In genomic region chr14:92595267-92595666, GRCh38 we compare ENCODE assay signal across 28 cellular contexts.
DNase-seq lines count a peak whose midpoint lies in the region; ATAC-seq and TF ChIP-seq lines count a peak whose summit lies in the region.
"Had no signal": no experiment of that assay in that cellular context is flagged by ENCODE, and none has a peak within 500 bp of the region (broad histone marks: within the 10 kb centered on the region; RNA-seq: fewer than 3 reads in every experiment).

No MANE protein-coding gene starts in this region.

- no peaks in the 10 kb centered on the region for H3K27me3 Mint-ChIP-seq in natural killer cell treated with Interleukin-12 subunit alpha and Interleukin-12 subunit beta and Interleukin-15 and Interleukin-18, amount 100 ng/mL, for 72 hours
- no peaks in the 10 kb centered on the region for H3K27me3 Mint-ChIP-seq in natural killer cell (ENCODE audit: low read depth in 2 of 2)
- H3K27me3 Mint-ChIP-seq in activated T-helper 17 cell treated with anti-CD3 and anti-CD28 coated beads, Interleukin-2, amount 50 U/mL, for 72 hours, result no peaks in the 10 kb centered on the region
- H3K27me3 Mint-ChIP-seq: CD4-positive, alpha-beta T cell had no signal

- no peak overlapping the region for H3K4me3 Mint-ChIP-seq in natural killer cell treated with Interleukin-12 subunit alpha and Interleukin-12 subunit beta and Interleukin-15 and Interleukin-18, amount 100 ng/mL, for 72 hours
- no peak overlapping the region for H3K4me3 Mint-ChIP-seq in natural killer cell
- H3K4me3 Mint-ChIP-seq in activated T-helper 17 cell treated with anti-CD3 and anti-CD28 coated beads, Interleukin-2, amount 50 U/mL, for 72 hours, result no peak overlapping the region
- H3K4me3 Mint-ChIP-seq: CD4-positive, alpha-beta T cell; HFFc6 had no signal

- DNase-seq in natural killer cell treated with Interleukin-12 subunit alpha and Interleukin-12 subunit beta and Interleukin-15 and Interleukin-18, amount 100 ng/mL, for 72 hours (ENCODE audit: low spot score), result no peak
- DNase-seq in natural killer cell (no peak), GM13977 (ENCODE audit: low spot score) (no peak), GM10248 (ENCODE audit: extremely low spot score) (no peak)
- DNase-seq: AML-193; CD4-positive, alpha-beta T cell; COR-L47; GOT3; HFFc6; Kasumi-1; NCI-H1092 treated with DMSO at 0.1 percent for 48 hours; NCI-H1436; NCI-H187; NCI-H2081 treated with DMSO at 0.1 percent for 48 hours; NCI-H2171; NCI-H226; NCI-H510A; NCI-H69; SHP77 had no signal

- peak overlapping the region; percentile 4 for H3K27ac ChIP-seq in neutrophil
- H3K27ac ChIP-seq: BLaER1 treated with 17β-estradiol and CSF1 and Interleukin-3, amounts not matched to agents 10 nM and 100 nM; RWPE1 had no signal

- intact Hi-C loops in natural killer cell (cut with micrococcal nuclease), result no loop called here

- peaks cover 36% of the 10 kb centered on the region for H3K36me3 Mint-ChIP-seq in natural killer cell treated with Interleukin-12 subunit alpha and Interleukin-12 subunit beta and Interleukin-15 and Interleukin-18, amount 100 ng/mL, for 72 hours
- H3K36me3 Mint-ChIP-seq in natural killer cell, result peaks cover 6% of the 10 kb centered on the region
- H3K36me3 Mint-ChIP-seq in activated T-helper 17 cell treated with anti-CD3 and anti-CD28 coated beads, Interleukin-2, amount 50 U/mL, for 72 hours (ENCODE audit: low read depth), result no peaks in the 10 kb centered on the region

- no peaks in the 10 kb centered on the region for H3K36me3 ChIP-seq in neutrophil
- H3K36me3 ChIP-seq: HAP-1 had no signal

- no peak overlapping the region for H3K4me3 ChIP-seq in neutrophil (ENCODE audit: low read depth in 1 of 2, low read length in 1 of 2)
- H3K4me3 ChIP-seq: A549; BLaER1 treated with 17β-estradiol and CSF1 and Interleukin-3, amounts not matched to agents 10 nM and 100 nM; HAP-1 had no signal

- H3K4me1 Mint-ChIP-seq in natural killer cell treated with Interleukin-12 subunit alpha and Interleukin-12 subunit beta and Interleukin-15 and Interleukin-18, amount 100 ng/mL, for 72 hours (ENCODE audit: low read depth in 2 of 2), result peaks cover 64 to 67% of the 10 kb centered on the region in 2 donors
- H3K4me1 Mint-ChIP-seq in natural killer cell, result peaks cover 44 to 59% of the 10 kb centered on the region in 2 donors
- peaks cover 9% of the 10 kb centered on the region for H3K4me1 Mint-ChIP-seq in activated T-helper 17 cell treated with anti-CD3 and anti-CD28 coated beads, Interleukin-2, amount 50 U/mL, for 72 hours

- no peaks in the 10 kb centered on the region for H3K9me3 Mint-ChIP-seq in natural killer cell treated with Interleukin-12 subunit alpha and Interleukin-12 subunit beta and Interleukin-15 and Interleukin-18, amount 100 ng/mL, for 72 hours
- no peaks in the 10 kb centered on the region for H3K9me3 Mint-ChIP-seq in natural killer cell
- peaks cover 4% of the 10 kb centered on the region for H3K9me3 Mint-ChIP-seq in activated T-helper 17 cell treated with anti-CD3 and anti-CD28 coated beads, Interleukin-2, amount 50 U/mL, for 72 hours

- CTCF ChIA-PET in GM10248 (lab: Yijun Ruan, JAX), result interaction anchor here (1.2 to 2.6 kb wide), 5 partner anchors 8 to 85 kb away, joined by 3 to 10 read pairs (median 4); no protein-coding TSS in a partner anchor

- ATAC-seq in natural killer cell treated with Interleukin-12 subunit alpha and Interleukin-12 subunit beta and Interleukin-15 and Interleukin-18, amount 100 ng/mL, for 72 hours, result no peak
- ATAC-seq in natural killer cell, result no peak
- ATAC-seq in HG03460 (IDR thresholded peaks at IDR 0.05; ENCODE audit: unreplicated experiment), result peak; percentile 51
- ATAC-seq in activated T-helper 17 cell treated with anti-CD3 and anti-CD28 coated beads, Interleukin-2, amount 50 U/mL, for 72 hours (replicated peaks), result no peak
- ATAC-seq: A549, HepG2, Panc1 had no signal

- no peak for TF ChIP-seq CTCF in natural killer cell (IDR thresholded peaks at IDR 0.05)
- no peak for TF ChIP-seq CTCF in neutrophil (IDR thresholded peaks at IDR 0.05)
- TF ChIP-seq CTCF in GM13977 (IDR thresholded peaks at IDR 0.05; ENCODE audit: extremely low read depth, insufficient read depth, missing control alignments), result no peak
- no peak for TF ChIP-seq CTCF in GM10248 (IDR thresholded peaks at IDR 0.05; ENCODE audit: control extremely low read depth, extremely low read depth, low read depth, missing control alignments)

- peaks cover 6 to 7% of the 10 kb centered on the region in 2 experiments for H3K4me1 ChIP-seq in neutrophil (ENCODE audit: control insufficient read depth in 1 of 2, insufficient read depth in 1 of 2, low read depth in 1 of 2, low read length in 1 of 2)

- H3K27ac Mint-ChIP-seq in natural killer cell treated with Interleukin-12 subunit alpha and Interleukin-12 subunit beta and Interleukin-15 and Interleukin-18, amount 100 ng/mL, for 72 hours, result peak overlapping the region; percentile 23 to 48
- H3K27ac Mint-ChIP-seq in natural killer cell, result peak overlapping the region in 1 of 2 donors; percentile 37
- H3K27ac Mint-ChIP-seq in activated T-helper 17 cell treated with anti-CD3 and anti-CD28 coated beads, Interleukin-2, amount 50 U/mL, for 72 hours, result no peak overlapping the region
- H3K27ac Mint-ChIP-seq: CD4-positive, alpha-beta T cell; HFFc6 had no signal

- H3K27me3 ChIP-seq in neutrophil, result no peaks in the 10 kb centered on the region
- H3K27me3 ChIP-seq: BLaER1 treated with 17β-estradiol and CSF1 and Interleukin-3, amounts not matched to agents 10 nM and 100 nM had no signal

- in situ Hi-C loops in GM13977 (cut with MboI; ENCODE audit: low pct_unique_long_range_greater_than_20kb, low sequenced_read_pairs, unreplicated experiment), result loop anchor here (25.0 kb wide), 1 partner anchor 192 kb away; the partner anchor contains the start of gene GOLGA5

- POLR2A ChIA-PET in GM10248 (lab: Yijun Ruan, JAX), result no interaction called here

- no peaks in the 10 kb centered on the region for H3K9me3 ChIP-seq in neutrophil
- H3K9me3 ChIP-seq: HAP-1 had no signal
